Comparison of ENCODE assay signal across 10 cellular contexts in the genomic region with DNA sequence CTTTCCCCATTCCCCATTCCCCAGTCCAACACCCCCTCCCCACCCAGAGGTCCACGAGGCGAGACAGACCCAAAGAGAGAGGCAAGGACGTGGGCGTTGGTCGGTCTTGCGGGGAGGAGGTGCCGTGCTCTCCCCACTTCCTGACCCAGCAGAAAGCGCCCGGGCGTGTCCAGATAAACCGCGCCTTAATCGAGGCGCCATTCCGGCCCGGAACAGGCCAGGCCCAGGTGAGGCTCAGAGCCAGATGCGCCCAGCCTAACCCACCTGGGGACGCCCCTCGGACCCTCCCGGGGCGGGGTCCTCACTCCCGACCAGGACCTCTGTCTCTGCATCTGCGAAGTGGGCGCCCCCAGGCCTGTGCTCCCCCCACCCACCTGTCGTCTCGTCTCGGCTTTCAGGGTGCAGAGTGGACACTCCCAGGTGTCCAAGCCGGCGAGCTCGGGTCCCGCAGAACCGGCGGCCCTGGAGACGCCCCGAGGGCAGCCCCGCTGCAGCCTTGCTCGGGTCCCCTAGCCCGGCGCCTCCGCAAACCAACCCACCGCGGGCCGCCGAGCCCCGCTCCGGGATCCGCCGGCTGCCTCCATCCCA. TPM values are rescaled to one million over a fixed set of nuclear protein-coding genes. Genes with fewer than 3 reads are reported as not detected.
DNase-seq lines count a peak whose midpoint lies in the region; ATAC-seq, FAIRE-seq and TF ChIP-seq lines count a peak whose summit lies in the region.
"Had no signal": no experiment of that assay in that cellular context is flagged by ENCODE, and none has a peak within 500 bp of the region (broad histone marks: within the 10 kb centered on the region; RNA-seq: fewer than 3 reads in every experiment).

No MANE protein-coding gene starts in this region.

- H2AFZ ChIP-seq in KMS-11 (ENCODE audit: low read depth): peak overlapping the region; percentile 41
- H2AFZ ChIP-seq in H1 (ENCODE audit: low read length): no peak overlapping the region
- H2AFZ ChIP-seq in neuronal stem cell (ENCODE audit: low read length): no peak overlapping the region

- WGBS in H1 (ENCODE audit: extremely low coverage in 1 of 2, insufficient coverage in 1 of 2, insufficient read length in 1 of 2, insufficient replicate concordance in 2 of 2, low coverage in 1 of 2, low lambda C conversion rate in 2 of 2, missing lambda C conversion rate in 1 of 2), 2 experiments: 1% methylated on average over 37 of the region's 48 CpGs; no CpG with 5 or more reads in 1 of the 2 experiments
- WGBS in neuronal stem cell (ENCODE audit: extremely low coverage in 2 of 2, insufficient read length in 2 of 2, insufficient replicate concordance in 1 of 2), 2 donors: no CpG with 5 or more reads among the region's 48 CpGs

- H3K79me1 ChIP-seq in H1 (ENCODE audit: low read depth, low read length): no peaks in the 10 kb centered on the region
- H3K79me1 ChIP-seq in neuronal stem cell (ENCODE audit: low read depth, low read length): no peaks in the 10 kb centered on the region

- no peak overlapping the region for H3K56ac ChIP-seq in H1 (replicated peaks; ENCODE audit: insufficient read length, low read depth, low read length)

- H3K23ac ChIP-seq in H1 (ENCODE audit: insufficient read length) (no peak overlapping the region), neuronal stem cell (ENCODE audit: low read depth, low read length, poor library complexity) (peak overlapping the region; percentile 53)

- TF ChIP-seq EP300 in H1 (IDR thresholded peaks at IDR 0.05; ENCODE audit: borderline replicate concordance in 1 of 2, low read depth in 2 of 2, low read length in 2 of 2): no peak

- no peak for FAIRE-seq in H1 (lab: Jason Lieb, UNC)

- H3K27me3 ChIP-seq in KMS-11 (ENCODE audit: insufficient read depth, low read depth) (peaks cover 79% of the 10 kb centered on the region), H1 (replicated peaks in 1 of 4; ENCODE audit: control insufficient read depth in 3 of 4, extremely low read depth in 1 of 4, insufficient read depth in 3 of 4, low read length in 3 of 4) (peaks cover 74 to 93% (median 85%) of the 10 kb centered on the region in 4 experiments), neuronal stem cell (ENCODE audit: control insufficient read depth in 3 of 3, insufficient read depth in 3 of 3, low read depth in 1 of 3, low read length in 3 of 3) (peaks cover 57 to 85% (median 81%) of the 10 kb centered on the region in 3 experiments)

- H3K23me2 ChIP-seq in H1 (ENCODE audit: low read depth, low read length): peaks cover 5% of the 10 kb centered on the region; the same call in 1 of the 2 replicates

- DNase-seq in NCI-H748 (lab: John Stamatoyannopoulos, UW; ENCODE audit: unreplicated experiment): peak; percentile 14
- no peak for DNase-seq in NCI-H748 treated with DMSO at 0.1 percent for 48 hours (lab: John Stamatoyannopoulos, UW)
- DNase-seq in H1 (ENCODE audit: low read depth in 1 of 2, low spot score in 2 of 2): peak in 1 of 2 experiments; percentile 88
- DNase-seq in neuronal stem cell (ENCODE audit: low spot score): no peak
- DNase-seq in activated CD4-positive, alpha-beta T cell treated with anti-CD3 and anti-CD28 coated beads, Interleukin-2, amount 50 U/mL, for 48 hours: no peak
- no peak for DNase-seq in C1 segment of cervical spinal cord (lab: John Stamatoyannopoulos, UW)
- DNase-seq: erythroblast, MM.1S had no signal

- H2BK120ac ChIP-seq in H1 (replicated peaks; ENCODE audit: low read depth, low read length) (no peak overlapping the region), neuronal stem cell (ENCODE audit: low read depth, low read length) (no peak overlapping the region)

- H3K4me2 ChIP-seq in KMS-11: peak overlapping the region; percentile 57
- peak overlapping the region; percentile 66 to 70 for H3K4me2 ChIP-seq in H1 (ENCODE audit: insufficient read depth in 1 of 2, low read depth in 2 of 2, low read length in 2 of 2)
- H3K4me2 ChIP-seq in neuronal stem cell (ENCODE audit: insufficient read depth, low read length, poor library complexity, severe bottlenecking): peak overlapping the region; percentile 19

- H2AK5ac ChIP-seq in H1 (ENCODE audit: low read depth, low read length) (no peak overlapping the region), neuronal stem cell (ENCODE audit: low read depth, low read length) (peak overlapping the region; percentile 91)

- peak overlapping the region; percentile 45 for H4K91ac ChIP-seq in H1 (replicated peaks; ENCODE audit: insufficient read length, low read length)
- H4K91ac ChIP-seq in neuronal stem cell (ENCODE audit: low read depth, low read length, poor library complexity): no peak overlapping the region

- H4K8ac ChIP-seq in H1 (ENCODE audit: extremely low read depth, insufficient read depth, low read length): no peak overlapping the region
- H4K8ac ChIP-seq in neuronal stem cell (ENCODE audit: low read depth, low read length): no peak overlapping the region

- H2BK5ac ChIP-seq in H1 (ENCODE audit: low read depth, low read length): peak overlapping the region; percentile 52; the same call in 1 of the 2 replicates
- H2BK5ac ChIP-seq in neuronal stem cell (ENCODE audit: low read length): peak overlapping the region; percentile 24

- no peak for TF ChIP-seq RAD21 in H1 (IDR thresholded peaks at IDR 0.05 in 1 of 2, conservative IDR thresholded peaks at IDR 0.05 in 1 of 2; ENCODE audit: low read depth in 2 of 2, low read length in 2 of 2)

- H4K20me1 ChIP-seq in KMS-11 (ENCODE audit: insufficient read depth) (no peaks in the 10 kb centered on the region), H1 (replicated peaks in 1 of 2; ENCODE audit: control insufficient read depth in 1 of 2, insufficient read depth in 2 of 2, low read length in 2 of 2) (peaks cover 6 to 8% of the 10 kb centered on the region in 2 experiments)

- H3K27ac ChIP-seq in KMS-11: no peak overlapping the region
- H3K27ac ChIP-seq in H1 (ENCODE audit: low read depth, low read length): no peak overlapping the region
- no peak overlapping the region for H3K27ac ChIP-seq in neuronal stem cell (replicated peaks; ENCODE audit: low read length)

- H3K4me1 ChIP-seq in KMS-11 (ENCODE audit: low read depth, poor library complexity, severe bottlenecking) (peaks cover 6% of the 10 kb centered on the region), H1 (replicated peaks in 1 of 4; ENCODE audit: control insufficient read depth in 3 of 4, insufficient read depth in 4 of 4, low read length in 3 of 4) (peaks cover 0 to 48% (median 27%) of the 10 kb centered on the region in 4 experiments; a peak in 6 of 7 replicates), neuronal stem cell (ENCODE audit: control insufficient read depth in 2 of 2, insufficient read depth in 1 of 2, low read depth in 1 of 2, low read length in 2 of 2) (peaks cover 15 to 18% of the 10 kb centered on the region in 2 donors)

- POLR2A ChIA-PET in H1 (lab: Charles Lee; ENCODE audit: partially characterized antibody): interaction anchor here (0.7 to 3.6 kb wide), 5 partner anchors 7 to 157 kb away, joined by 3 to 21 read pairs (median 14); a partner anchor contains a TSS

- H3K4me3 ChIP-seq in KMS-11 (IDR thresholded peaks at IDR 0.05; ENCODE audit: insufficient read depth, low read depth, low read length) (no peak overlapping the region), H1 (ENCODE audit: extremely low read depth in 1 of 4, insufficient read depth in 2 of 4, low read depth in 3 of 4, low read length in 4 of 4) (peak overlapping the region; percentile 20 to 59 (median 28); a peak in 4 of 8 replicates), neuronal stem cell (ENCODE audit: low read length in 2 of 2) (no peak overlapping the region)

- ATAC-seq in HG03039 (IDR thresholded peaks at IDR 0.05; ENCODE audit: unreplicated experiment): no peak

- H3K79me2 ChIP-seq in KMS-11 (ENCODE audit: insufficient read depth, low read depth): no peaks in the 10 kb centered on the region
- no peaks in the 10 kb centered on the region for H3K79me2 ChIP-seq in H1 (ENCODE audit: control insufficient read depth in 1 of 2, insufficient read depth in 2 of 2, low read length in 2 of 2)

- no peak overlapping the region for H3K14ac ChIP-seq in H1 (ENCODE audit: insufficient read length)
- peak overlapping the region; percentile 33 for H3K14ac ChIP-seq in neuronal stem cell (ENCODE audit: low read length)

- TF ChIP-seq CTCF in KMS-11 (conservative IDR thresholded peaks at IDR 0.05; ENCODE audit: low read depth, low read length): no peak
- TF ChIP-seq CTCF in H1 (IDR thresholded peaks at IDR 0.05; ENCODE audit: control extremely low read depth in 1 of 3, insufficient read depth in 1 of 3, low read depth in 1 of 3, low read length in 3 of 3): no peak

- H3K9me3 ChIP-seq in H1 (ENCODE audit: insufficient read depth in 2 of 2, low read depth in 1 of 2, low read length in 1 of 2) (no peaks in the 10 kb centered on the region; a peak in 1 of 4 replicates), neuronal stem cell (replicated peaks in 1 of 2; ENCODE audit: control insufficient read depth in 2 of 2, insufficient read depth in 1 of 2, low read depth in 1 of 2, low read length in 2 of 2) (no peaks in the 10 kb centered on the region)

- no peak overlapping the region for H3K4ac ChIP-seq in H1 (replicated peaks; ENCODE audit: insufficient read length, low read depth, low read length)
- no peak overlapping the region for H3K4ac ChIP-seq in neuronal stem cell (ENCODE audit: low read length)

- H3K36me3 ChIP-seq in KMS-11 (ENCODE audit: insufficient read depth): no peaks in the 10 kb centered on the region
- H3K36me3 ChIP-seq in H1 (ENCODE audit: control insufficient read depth in 2 of 4, insufficient read depth in 4 of 4, low read length in 3 of 4): peaks cover 0 to 18% (median 0%) of the 10 kb centered on the region in 4 experiments; a peak in 1 of 8 replicates
- H3K36me3 ChIP-seq in neuronal stem cell (replicated peaks in 1 of 2; ENCODE audit: control insufficient read depth in 2 of 2, insufficient read depth in 2 of 2, low read length in 2 of 2): no peaks in the 10 kb centered on the region

- CTCF ChIA-PET in H1 (lab: Charles Lee; ENCODE audit: partially characterized antibody): interaction anchor here (1.6 to 3.3 kb wide), 3 partner anchors 19 to 75 kb away, joined by 4 to 24 read pairs (median 8); no protein-coding TSS in a partner anchor

- no peak overlapping the region for H4K5ac ChIP-seq in H1 (ENCODE audit: insufficient read length, low read depth, low read length)

- H3K18ac ChIP-seq in H1 (ENCODE audit: extremely low read depth, low read length) (peak overlapping the region; percentile 97), neuronal stem cell (ENCODE audit: low read length) (peak overlapping the region; percentile 79)

- TF ChIP-seq POLR2A in H1 (IDR thresholded peaks at IDR 0.05; ENCODE audit: control extremely low read depth in 1 of 2, low read depth in 2 of 2, low read length in 2 of 2): no peak

- peak overlapping the region; percentile 98; the same call in 1 of the 2 replicates for H2BK20ac ChIP-seq in H1 (ENCODE audit: low read length)

- H2BK12ac ChIP-seq in H1 (ENCODE audit: low read depth, low read length): peak overlapping the region; percentile 98; the same call in 1 of the 2 replicates
- H2BK12ac ChIP-seq in neuronal stem cell (ENCODE audit: low read length): peak overlapping the region; percentile 53

- H3K9ac ChIP-seq in KMS-11 (no peak overlapping the region), H1 (replicated peaks in 1 of 4; ENCODE audit: extremely low read depth in 1 of 4, low read depth in 3 of 4, low read length in 3 of 4) (no peak overlapping the region), neuronal stem cell (ENCODE audit: low read depth, low read length, poor library complexity) (no peak overlapping the region)

- H2BK15ac ChIP-seq in H1 (ENCODE audit: low read length) (no peak overlapping the region), neuronal stem cell (ENCODE audit: low read length) (no peak overlapping the region)

RNA-seq across cellular contexts. Expression of a gene that starts 5.1 kb away (rescaled TPM):
- not detected in 2 replicates for total RNA-seq in H1 (2021; fragmentation: NEBNext Ultra II Directional; extraction: Animal tissue kit (Norgen Biotek cat#: 25700))
- polyA plus RNA-seq in H1 (2011; rRNA removed): not detected in 2 replicates
- polyA plus RNA-seq in H1 (2011; cell fraction: cytosol; rRNA removed): not detected
- polyA plus RNA-seq in H1 (2011; cell fraction: nucleus; rRNA removed): not detected
- polyA plus RNA-seq in H1 (2012, experiment 1 of 2): 0.04 TPM in 1 of 4 replicates, not detected in the others
- 0.01 TPM for polyA plus RNA-seq in H1 (2012, experiment 2 of 2)
- not detected for polyA plus RNA-seq in H1 (2013, experiment 1 of 2)
- polyA plus RNA-seq in H1 (2013, experiment 2 of 2): not detected
- polyA minus RNA-seq in H1 (2011; rRNA and poly(A)+ RNA removed): not detected in 2 replicates
- polyA minus RNA-seq in H1 (2011; cell fraction: cytosol; rRNA and poly(A)+ RNA removed): not detected
- not detected for polyA minus RNA-seq in H1 (2011; cell fraction: nucleus; rRNA and poly(A)+ RNA removed)
- 0.03 TPM for polyA plus RNA-seq in neuronal stem cell (2013, experiment 1 of 2)
- 0.01 TPM for polyA plus RNA-seq in neuronal stem cell (2013, experiment 2 of 2)

Comparison
In these comparisons a context has a peak if more than half of its experiments do, and no peak if none do; other contexts are left out.
1. H3K4me3 ChIP-seq: peak in H1 (4 of 4); none in KMS-11 (single experiment) and neuronal stem cell (0 of 2).
2. Peak in every context shown above with its lines, with median percentiles within 50 percentile points of each other: H3K4me2 ChIP-seq.